ENCODE assay signal across 11 cellular contexts in the genomic region with DNA sequence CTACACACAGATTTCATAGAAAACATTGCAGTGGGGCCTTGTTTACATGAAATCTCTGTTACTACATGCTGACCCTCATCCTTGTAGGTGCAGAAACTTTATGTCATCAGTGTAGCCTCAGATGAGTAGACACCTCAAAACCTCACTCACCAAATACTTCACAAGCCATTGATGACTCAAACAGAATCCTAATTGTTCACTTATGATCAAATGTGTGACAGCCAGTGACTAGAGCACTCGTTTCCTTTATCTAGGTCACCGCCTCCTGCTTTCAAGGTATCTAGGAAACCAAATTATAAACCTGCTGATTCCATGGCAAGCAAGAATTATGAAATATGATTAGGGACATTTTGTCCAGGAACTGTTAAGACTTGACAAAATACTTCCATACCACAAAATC.
DNase-seq lines count a peak whose midpoint lies in the region; ATAC-seq lines count a peak whose summit lies in the region.
"Had no signal": no experiment of that assay in that cellular context is flagged by ENCODE, and none has a peak within 500 bp of the region (broad histone marks: within the 10 kb centered on the region; RNA-seq: fewer than 3 reads in every experiment).

No MANE protein-coding gene starts in this region.

- no peaks in the 10 kb centered on the region for H3K9me3 ChIP-seq in right cardiac atrium (ENCODE audit: control insufficient read depth, low read length)
- H3K9me3 ChIP-seq: sigmoid colon had no signal

- H3K4me3 ChIP-seq in right cardiac atrium (ENCODE audit: low read length): no peak overlapping the region
- H3K4me3 ChIP-seq: sigmoid colon had no signal

- peak; percentile 89 for ATAC-seq in GM18909 (IDR thresholded peaks at IDR 0.05; ENCODE audit: poor library complexity, unreplicated experiment)
- peak; percentile 44 for ATAC-seq in HG02588 (IDR thresholded peaks at IDR 0.05; ENCODE audit: unreplicated experiment)
- peak; percentile 85 for ATAC-seq in HG03460 (IDR thresholded peaks at IDR 0.05; ENCODE audit: unreplicated experiment)
- ATAC-seq in right cardiac atrium: no peak

- no peaks in the 10 kb centered on the region for H3K4me1 ChIP-seq in right cardiac atrium (ENCODE audit: control insufficient read depth, insufficient read depth, low read length)
- H3K4me1 ChIP-seq: sigmoid colon had no signal

- no peaks in the 10 kb centered on the region for H3K27me3 ChIP-seq in right cardiac atrium (ENCODE audit: control insufficient read depth, insufficient read depth)
- H3K27me3 ChIP-seq: sigmoid colon had no signal

- no peak overlapping the region for H3K27ac ChIP-seq in right cardiac atrium (ENCODE audit: low read length)
- H3K27ac ChIP-seq: sigmoid colon had no signal

- intact Hi-C loops in right cardiac atrium (cut with DNase I): no loop called here

- DNase-seq in iris pigment epithelial cell (ENCODE audit: low read depth) (peak; percentile 38), right cardiac atrium (no peak), iPS-NIHi7 (ENCODE audit: extremely low spot score) (no peak), CD1c-positive myeloid dendritic cell (ENCODE audit: extremely low spot score) (no peak), NCI-H345 (lab: John Stamatoyannopoulos, UW) (no peak)
- DNase-seq: activated gamma-delta T cell; CD4-positive, alpha-beta memory T cell; sigmoid colon had no signal

- WGBS in right cardiac atrium: 53% methylated on average over 2 of the region's 2 CpGs

Comparison
In these comparisons a context has a peak if more than half of its experiments do, and no peak if none do; other contexts are left out.
1. ATAC-seq: peak in GM18909 (single experiment), HG02588 (single experiment) and HG03460 (single experiment); none in right cardiac atrium (0 of 2).